In the genomic region with DNA sequence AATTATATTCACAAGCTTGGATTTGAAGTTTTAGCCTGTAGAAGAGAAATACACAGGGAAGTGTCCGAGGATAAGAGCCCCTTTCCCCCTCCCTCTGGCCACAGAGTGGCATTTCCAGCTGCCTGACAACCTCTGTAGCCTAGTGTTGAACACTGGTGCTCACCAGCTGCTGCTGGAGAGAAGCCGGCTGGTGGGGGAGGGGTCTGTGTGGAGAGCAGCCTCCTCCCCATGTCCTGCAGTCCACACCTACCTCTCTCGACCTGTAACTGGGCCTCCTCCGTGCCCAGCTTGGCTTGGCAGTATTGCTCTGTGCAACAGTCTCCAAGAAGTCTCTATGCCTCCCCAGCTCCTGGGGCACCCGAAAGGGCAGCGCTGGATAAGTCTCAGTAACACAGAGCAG, we compare ENCODE assay signal across 17 cellular contexts.
"Had no signal": no experiment of that assay in that cellular context is flagged by ENCODE, and none has a peak within 500 bp of the region (broad histone marks: within the 10 kb centered on the region; RNA-seq: fewer than 3 reads in every experiment).

No MANE protein-coding gene starts in this region.

- H3K4me1 ChIP-seq: adrenal gland, gastroesophageal sphincter, psoas muscle, sigmoid colon, stomach had no signal

- H3K36me3 ChIP-seq: adrenal gland, gastroesophageal sphincter, sigmoid colon, stomach had no signal

- H3K27me3 Mint-ChIP-seq: natural killer cell treated with Interleukin-12 subunit alpha and Interleukin-12 subunit beta and Interleukin-15 and Interleukin-18, amount 100 ng/mL, for 72 hours had no signal

- DNase-seq: activated CD4-positive, CD25-positive, alpha-beta regulatory T cell; activated naive CD4-positive, alpha-beta T cell treated with anti-CD3 and anti-CD28 coated beads, Interleukin-2, amount 50 U/mL, for 16 hours; activated T-cell treated with anti-CD3 and anti-CD28 coated beads, Interleukin-2, amount 50 U/mL, for 1 hour; adrenal gland; effector memory CD4-positive, alpha-beta T cell; mammary epithelial cell; psoas muscle; sigmoid colon; stimulated activated CD4-positive, alpha-beta T cell treated with anti-CD3 and anti-CD28 coated beads, Interleukin-4, amount 100 ng/mL, for 1 hour; stimulated activated CD8-positive, alpha-beta memory T cell treated with anti-CD3 and anti-CD28 coated beads, Interleukin-4, amount 100 ng/mL, for 48 hours; stomach had no signal

- H3K4me3 Mint-ChIP-seq: natural killer cell treated with Interleukin-12 subunit alpha and Interleukin-12 subunit beta and Interleukin-15 and Interleukin-18, amount 100 ng/mL, for 72 hours; T-helper 1 cell treated with Interleukin-12 subunit alpha and Interleukin-12 subunit beta and Interleukin-4 antibody, amounts not matched to agents 30 μg/mL and 1 μg/mL, for 36 hours had no signal

- H3K36me3 Mint-ChIP-seq: natural killer cell treated with Interleukin-12 subunit alpha and Interleukin-12 subunit beta and Interleukin-15 and Interleukin-18, amount 100 ng/mL, for 72 hours had no signal

- H3K9me3 ChIP-seq: adrenal gland, gastroesophageal sphincter, psoas muscle, sigmoid colon, stomach had no signal

- H3K4me3 ChIP-seq: adrenal gland, coronary artery, gastroesophageal sphincter, hepatocyte, psoas muscle, sigmoid colon, stomach had no signal

- H3K27ac Mint-ChIP-seq: natural killer cell treated with Interleukin-12 subunit alpha and Interleukin-12 subunit beta and Interleukin-15 and Interleukin-18, amount 100 ng/mL, for 72 hours; T-helper 1 cell treated with Interleukin-12 subunit alpha and Interleukin-12 subunit beta and Interleukin-4 antibody, amounts not matched to agents 30 μg/mL and 1 μg/mL, for 36 hours had no signal

- H3K27ac ChIP-seq: adrenal gland, coronary artery, epithelial cell of prostate, gastroesophageal sphincter, hepatocyte, psoas muscle, sigmoid colon, stomach had no signal

- H3K79me2 ChIP-seq: hepatocyte had no signal

- H3K9me3 Mint-ChIP-seq: T-helper 1 cell treated with Interleukin-12 subunit alpha and Interleukin-12 subunit beta and Interleukin-4 antibody, amounts not matched to agents 30 μg/mL and 1 μg/mL, for 36 hours had no signal

- H2AFZ ChIP-seq: hepatocyte had no signal

- H3K4me2 ChIP-seq: hepatocyte had no signal

- H3K27me3 ChIP-seq: adrenal gland, gastroesophageal sphincter, hepatocyte, sigmoid colon had no signal
